In the genomic region with DNA sequence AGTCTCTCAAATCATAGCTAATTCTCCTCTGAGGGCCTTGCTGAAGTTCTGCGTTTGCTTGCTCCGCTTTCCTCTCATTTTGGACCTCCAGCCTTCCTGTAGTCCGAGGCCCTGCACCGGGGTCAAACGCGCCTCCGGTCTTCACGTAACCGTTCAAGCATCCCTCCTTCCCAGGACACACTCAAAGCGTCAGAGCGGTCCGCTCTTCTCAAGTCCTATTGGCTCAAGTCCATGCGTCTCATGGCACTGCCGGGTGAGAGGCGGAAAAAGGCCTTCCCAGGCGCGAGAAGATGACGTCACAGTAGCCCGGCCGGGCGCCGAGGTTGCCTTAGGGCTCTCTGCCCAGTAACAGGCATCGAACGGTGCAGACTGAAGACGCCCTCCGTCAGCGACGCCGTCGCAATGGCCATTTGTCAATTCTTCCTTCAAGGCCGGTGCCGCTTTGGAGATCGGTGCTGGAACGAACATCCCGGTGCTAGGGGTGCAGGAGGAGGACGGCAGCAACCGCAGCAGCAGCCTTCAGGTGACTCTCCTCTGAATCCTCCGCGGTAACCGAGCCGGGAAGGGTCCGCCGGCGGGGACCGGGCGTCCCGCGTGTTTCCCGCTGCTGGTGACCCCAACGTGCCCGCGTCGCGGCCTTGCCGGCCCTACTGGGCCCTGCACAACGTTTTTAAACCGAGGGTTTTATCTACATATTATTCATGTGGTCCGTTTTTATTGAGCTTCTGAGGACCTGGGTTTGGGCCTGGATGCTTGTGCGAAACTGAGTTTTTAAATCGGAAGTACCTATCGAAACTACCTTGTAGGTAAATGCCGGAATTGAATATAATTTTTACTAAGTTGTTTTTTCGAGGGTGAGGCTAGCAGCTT, we compare ENCODE assay signal across 8 cellular contexts. TPM values are rescaled to one million over a fixed set of nuclear protein-coding genes. Genes with fewer than 3 reads are reported as not detected.
DNase-seq lines count a peak whose midpoint lies in the region; ATAC-seq and TF ChIP-seq lines count a peak whose summit lies in the region.

A gene with protein sequence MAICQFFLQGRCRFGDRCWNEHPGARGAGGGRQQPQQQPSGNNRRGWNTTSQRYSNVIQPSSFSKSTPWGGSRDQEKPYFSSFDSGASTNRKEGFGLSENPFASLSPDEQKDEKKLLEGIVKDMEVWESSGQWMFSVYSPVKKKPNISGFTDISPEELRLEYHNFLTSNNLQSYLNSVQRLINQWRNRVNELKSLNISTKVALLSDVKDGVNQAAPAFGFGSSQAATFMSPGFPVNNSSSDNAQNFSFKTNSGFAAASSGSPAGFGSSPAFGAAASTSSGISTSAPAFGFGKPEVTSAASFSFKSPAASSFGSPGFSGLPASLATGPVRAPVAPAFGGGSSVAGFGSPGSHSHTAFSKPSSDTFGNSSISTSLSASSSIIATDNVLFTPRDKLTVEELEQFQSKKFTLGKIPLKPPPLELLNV (plus strand): TSS at position 365 of the 870 bp plus-strand sequence. CDS start 38 bp downstream, at position 403.

- H3K4me3 ChIP-seq in H7 (ENCODE audit: insufficient read depth, low read depth, low read length) (peak within 1 kb of the TSS; percentile 92), fibroblast of pulmonary artery (replicated peaks; ENCODE audit: low read depth, low read length) (peak within 1 kb of the TSS; percentile 93)

- no peaks in the 10 kb centered on the region for H3K36me3 Mint-ChIP-seq in natural killer cell treated with Interleukin-12 subunit alpha and Interleukin-12 subunit beta and Interleukin-15 and Interleukin-18, amount 100 ng/mL, for 72 hours

- H3K9me3 Mint-ChIP-seq in natural killer cell treated with Interleukin-12 subunit alpha and Interleukin-12 subunit beta and Interleukin-15 and Interleukin-18, amount 100 ng/mL, for 72 hours = no peaks in the 10 kb centered on the region

- DNase-seq in ELF-1 (ENCODE audit: low read depth, low spot score) (peak; percentile 100), H7 (peak; percentile 92), M059J (ENCODE audit: low read depth) (peak; percentile 100), SHP77 (lab: John Stamatoyannopoulos, UW) (peak; percentile 100), fibroblast of pulmonary artery (ENCODE audit: low read depth) (peak; percentile 100)
- DNase-seq in activated effector memory CD4-positive, alpha-beta T cell treated with Interleukin-2 at 50 U/mL for 16 hours = peak; percentile 92
- DNase-seq in natural killer cell treated with Interleukin-12 subunit alpha and Interleukin-12 subunit beta and Interleukin-15 and Interleukin-18, amount 100 ng/mL, for 72 hours (ENCODE audit: low spot score) = peak; percentile 98
- peak; percentile 97 for DNase-seq in stimulated activated naive CD8-positive, alpha-beta T cell treated with anti-CD3 and anti-CD28 coated beads, Interleukin-15, Interleukin-2, amounts not matched to agents 100 U/mL and 50 U/mL, for 24 hours

- H3K4me3 Mint-ChIP-seq in natural killer cell treated with Interleukin-12 subunit alpha and Interleukin-12 subunit beta and Interleukin-15 and Interleukin-18, amount 100 ng/mL, for 72 hours = peak within 1 kb of the TSS; percentile 97

- peaks cover 16 to 27% of the 10 kb centered on the region in 2 donors for H3K4me1 Mint-ChIP-seq in natural killer cell treated with Interleukin-12 subunit alpha and Interleukin-12 subunit beta and Interleukin-15 and Interleukin-18, amount 100 ng/mL, for 72 hours (ENCODE audit: low read depth in 2 of 2)

- peak; percentile 99 for ATAC-seq in natural killer cell treated with Interleukin-12 subunit alpha and Interleukin-12 subunit beta and Interleukin-15 and Interleukin-18, amount 100 ng/mL, for 72 hours
- ATAC-seq in stimulated activated naive CD8-positive, alpha-beta T cell treated with anti-CD3 and anti-CD28 coated beads, Interleukin-15, Interleukin-2, amounts not matched to agents 100 U/mL and 50 U/mL, for 24 hours = peak; percentile 98

- no peak for TF ChIP-seq CTCF in fibroblast of pulmonary artery (IDR thresholded peaks at IDR 0.05; ENCODE audit: low read length, missing control alignments)

- peak within 1 kb of the TSS; percentile 96 to 97 for H3K27ac Mint-ChIP-seq in natural killer cell treated with Interleukin-12 subunit alpha and Interleukin-12 subunit beta and Interleukin-15 and Interleukin-18, amount 100 ng/mL, for 72 hours

- no peaks in the 10 kb centered on the region for H3K27me3 ChIP-seq in H7 (ENCODE audit: control insufficient read depth, insufficient read depth, low read length)

- peaks cover 0 to 4% of the 10 kb centered on the region in 2 donors for H3K27me3 Mint-ChIP-seq in natural killer cell treated with Interleukin-12 subunit alpha and Interleukin-12 subunit beta and Interleukin-15 and Interleukin-18, amount 100 ng/mL, for 72 hours

- H3K36me3 ChIP-seq in H7 (replicated peaks; ENCODE audit: control insufficient read depth, insufficient read depth, low read length) = peaks cover 4% of the 10 kb centered on the region

RNA-seq across cellular contexts. Expression of the gene that starts here (rescaled TPM):
- total RNA-seq in H7 (2014; rRNA removed; shearing (Covaris generic)) = 47.4 and 50.0 TPM in 2 replicates
- 38.5 and 58.7 TPM in 2 replicates for total RNA-seq in M059J (2014; rRNA removed; shearing (Covaris generic))
- 10 to 100 TPM; 41.2 to 86.2 TPM for total RNA-seq in natural killer cell treated with Interleukin-12 subunit alpha and Interleukin-12 subunit beta and Interleukin-15 and Interleukin-18, amount 100 ng/mL, for 72 hours

Comparison
In these comparisons a context has a peak if more than half of its experiments do, and no peak if none do; other contexts are left out.
1. Peak in every context shown above with its lines: DNase-seq, ATAC-seq and H3K4me3 ChIP-seq.